In genomic region chr2:110948027-110948687, GRCh38 we compare ENCODE assay signal across 14 cellular contexts.
A peak's percentile ranks its signal among the peaks of the same experiment; 100 is the strongest.
DNase-seq lines count a peak whose midpoint lies in the region; ATAC-seq and TF ChIP-seq lines count a peak whose summit lies in the region.
"Had no signal": no experiment of that assay in that cellular context is flagged by ENCODE, and none has a peak within 500 bp of the region (broad histone marks: within the 10 kb centered on the region; RNA-seq: fewer than 3 reads in every experiment).

No MANE protein-coding gene starts in this region.

- TF ChIP-seq CTCF in right atrium auricular region (IDR thresholded peaks at IDR 0.05) (no peak), heart left ventricle (IDR thresholded peaks at IDR 0.05) (no peak), upper lobe of right lung (IDR thresholded peaks at IDR 0.05) (no peak)

- H3K9me3 ChIP-seq in right atrium auricular region (no peaks in the 10 kb centered on the region), heart left ventricle (no peaks in the 10 kb centered on the region), upper lobe of right lung (no peaks in the 10 kb centered on the region)

- intact Hi-C loops in Right ventricle myocardium inferior (cut with DNase I) (no loop called here), heart left ventricle (cut with DNase I) (no loop called here), upper lobe of right lung (cut with DNase I) (no loop called here)

- DNase-seq in Right ventricle myocardium inferior (ENCODE audit: missing footprints): no peak
- no peak for DNase-seq in right atrium auricular region (ENCODE audit: low spot score)
- DNase-seq in NCI-H510A (lab: John Stamatoyannopoulos, UW): peak; percentile 26
- no peak for DNase-seq in heart left ventricle
- DNase-seq in upper lobe of right lung: no peak
- DNase-seq in stimulated activated CD4-positive, alpha-beta T cell treated with anti-CD3 and anti-CD28 coated beads, Interleukin-15, amount 100 ng/mL, for 24 hours: no peak
- DNase-seq: activated CD8-positive, alpha-beta memory T cell treated with anti-CD3 and anti-CD28 coated beads for 24 hours; activated naive CD4-positive, alpha-beta T cell; KG1; posterior cingulate gyrus; stimulated activated CD4-positive, alpha-beta T cell treated with anti-CD3 and anti-CD28 coated beads, Interleukin-1b, Interleukin-23, amount 100 ng/mL, for 48 hours had no signal

- no peak overlapping the region for H3K4me3 ChIP-seq in right atrium auricular region
- no peak overlapping the region for H3K4me3 ChIP-seq in heart left ventricle
- H3K4me3 ChIP-seq in upper lobe of right lung: no peak overlapping the region
- H3K4me3 ChIP-seq: GM12878 had no signal

- H3K36me3 ChIP-seq in right atrium auricular region (no peaks in the 10 kb centered on the region), heart left ventricle (no peaks in the 10 kb centered on the region), upper lobe of right lung (no peaks in the 10 kb centered on the region)

- 18 to 34% (median 25%) methylated on average over 10 of the region's 10 CpGs for WGBS in heart left ventricle, 4 donors

- H3K27me3 ChIP-seq in right atrium auricular region: no peaks in the 10 kb centered on the region
- no peaks in the 10 kb centered on the region for H3K27me3 ChIP-seq in heart left ventricle
- H3K27me3 ChIP-seq in upper lobe of right lung: no peaks in the 10 kb centered on the region

- ATAC-seq in Right ventricle myocardium inferior (peak; percentile 66), heart left ventricle (peak in 3 of 4 donors; percentile 16 to 37 (median 18)), upper lobe of right lung (peak; percentile 26), GM21360 (IDR thresholded peaks at IDR 0.05; ENCODE audit: unreplicated experiment) (no peak), GM21723 (IDR thresholded peaks at IDR 0.05; ENCODE audit: unreplicated experiment) (no peak)
- ATAC-seq: GM12878 had no signal

- H3K27ac ChIP-seq in right atrium auricular region: no peak overlapping the region
- H3K27ac ChIP-seq in heart left ventricle: no peak overlapping the region
- H3K27ac ChIP-seq in upper lobe of right lung: no peak overlapping the region

- TF ChIP-seq POLR2A in heart left ventricle (IDR thresholded peaks at IDR 0.05): no peak

- H3K4me1 ChIP-seq in right atrium auricular region (peaks cover 0 to 19% of the 10 kb centered on the region in 2 donors), heart left ventricle (peaks cover 0 to 14% (median 7%) of the 10 kb centered on the region in 12 donors), upper lobe of right lung (peaks cover 10% of the 10 kb centered on the region)

Comparison
In these comparisons a context has a peak if more than half of its experiments do, and no peak if none do; other contexts are left out.
1. ATAC-seq: peak in Right ventricle myocardium inferior (single experiment), heart left ventricle (3 of 4) and upper lobe of right lung (single experiment); none in GM21360 (single experiment) and GM21723 (single experiment).